Comparison of ENCODE assay signal across 8 cellular contexts in the genomic region with DNA sequence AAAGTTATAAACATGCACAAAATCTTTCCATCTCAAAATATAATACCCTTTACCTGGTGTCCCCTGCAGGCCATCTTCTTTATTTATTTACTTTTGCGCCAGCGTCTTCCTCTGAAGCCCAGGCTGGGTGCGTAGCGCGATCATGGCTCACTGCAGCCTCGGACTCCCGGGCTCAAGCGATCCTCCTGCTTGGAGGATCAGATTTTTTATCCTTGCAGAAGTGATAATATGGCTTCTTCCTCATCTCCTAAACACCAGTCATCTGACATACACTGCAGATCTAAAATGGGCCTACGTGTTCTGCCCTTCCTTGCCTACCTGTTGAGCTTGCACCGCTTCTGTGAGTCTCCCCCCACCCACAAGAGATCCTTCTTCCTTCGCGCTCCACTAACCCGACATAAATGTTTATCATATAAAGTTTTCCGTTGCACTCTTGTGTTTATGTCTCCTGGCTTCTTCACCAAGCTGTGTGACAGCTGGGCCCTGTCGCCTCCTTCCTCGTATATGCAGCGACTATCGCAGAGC. TPM values are rescaled to one million over a fixed set of nuclear protein-coding genes. Genes with fewer than 3 reads are reported as not detected.
DNase-seq lines count a peak whose midpoint lies in the region; ATAC-seq, FAIRE-seq and TF ChIP-seq lines count a peak whose summit lies in the region.

No MANE protein-coding gene starts in this region.

- H3K79me2 ChIP-seq in neural progenitor cell (ENCODE audit: low read depth): peaks cover 44% of the 10 kb centered on the region

- no peak overlapping the region for H3K27ac Mint-ChIP-seq in effector memory CD8-positive, alpha-beta T cell
- no peak overlapping the region for H3K27ac Mint-ChIP-seq in neural progenitor cell

- H3K36me3 ChIP-seq in neural progenitor cell: no peaks in the 10 kb centered on the region

- no peaks in the 10 kb centered on the region for H3K27me3 Mint-ChIP-seq in effector memory CD8-positive, alpha-beta T cell
- H3K27me3 Mint-ChIP-seq in neural progenitor cell (ENCODE audit: insufficient read depth, low read depth): peaks cover 4% of the 10 kb centered on the region

- H3K27me3 ChIP-seq in neural progenitor cell: no peaks in the 10 kb centered on the region

- ATAC-seq in GM19397 (IDR thresholded peaks at IDR 0.05; ENCODE audit: unreplicated experiment): peak; percentile 1
- ATAC-seq in effector memory CD8-positive, alpha-beta T cell (replicated peaks): peak; percentile 1
- no peak for ATAC-seq in esophagus mucosa

- no peak overlapping the region for H3K9ac ChIP-seq in neural progenitor cell

- no peak overlapping the region for H3K4me3 Mint-ChIP-seq in effector memory CD8-positive, alpha-beta T cell
- no peak overlapping the region for H3K4me3 Mint-ChIP-seq in neural progenitor cell

- H3F3A ChIP-seq in neural progenitor cell (ENCODE audit: low read depth): peaks cover 18% of the 10 kb centered on the region

- H3K9me3 Mint-ChIP-seq in effector memory CD8-positive, alpha-beta T cell: no peaks in the 10 kb centered on the region
- no peaks in the 10 kb centered on the region for H3K9me3 Mint-ChIP-seq in neural progenitor cell

- H2AFZ ChIP-seq in neural progenitor cell (replicated peaks): peak overlapping the region; percentile 66

- peak overlapping the region; percentile 77 for H3K4me2 ChIP-seq in neural progenitor cell

- TF ChIP-seq CTCF in AG09309 (IDR thresholded peaks at IDR 0.05; ENCODE audit: control insufficient read depth, insufficient read depth, low read depth, low read length, missing control alignments) (no peak), LNCaP clone FGC (IDR thresholded peaks at IDR 0.05; ENCODE audit: control insufficient read depth, extremely low read depth, insufficient read depth) (no peak), neural progenitor cell (IDR thresholded peaks at IDR 0.05) (no peak)

- H3K4me3 ChIP-seq in AG09309 (ENCODE audit: control insufficient read depth, low read depth, low read length) (peak overlapping the region; percentile 81), LNCaP clone FGC (ENCODE audit: low read depth, low read length) (peak overlapping the region; percentile 69), neural progenitor cell (peak overlapping the region; percentile 78)

- H3K4me1 ChIP-seq in neural progenitor cell: peaks cover 25% of the 10 kb centered on the region

- FAIRE-seq in HTR-8/SVneo (lab: Jason Lieb, UNC): no peak

- H3K36me3 Mint-ChIP-seq in effector memory CD8-positive, alpha-beta T cell (ENCODE audit: insufficient read depth): peaks cover 11% of the 10 kb centered on the region
- peaks cover 8% of the 10 kb centered on the region for H3K36me3 Mint-ChIP-seq in neural progenitor cell

- peaks cover 35% of the 10 kb centered on the region for H4K20me1 ChIP-seq in neural progenitor cell (ENCODE audit: low read depth)

- H3K4me1 Mint-ChIP-seq in effector memory CD8-positive, alpha-beta T cell (ENCODE audit: low read depth in 2 of 2): peaks cover 16 to 18% of the 10 kb centered on the region in 2 donors
- H3K4me1 Mint-ChIP-seq in neural progenitor cell: peaks cover 30% of the 10 kb centered on the region

- DNase-seq in AG09309 (ENCODE audit: low read depth) (no peak), LNCaP clone FGC (ENCODE audit: low read depth) (no peak), neural progenitor cell (ENCODE audit: low spot score) (no peak), HTR-8/SVneo (ENCODE audit: insufficient read length, low spot score) (no peak), KG1 (lab: John Stamatoyannopoulos, UW) (no peak)
- DNase-seq in effector memory CD8-positive, alpha-beta T cell: no peak

- H3K27ac ChIP-seq in neural progenitor cell: no peak overlapping the region

- no peaks in the 10 kb centered on the region for H3K9me3 ChIP-seq in neural progenitor cell (ENCODE audit: low read depth)

RNA-seq across cellular contexts. Expression of a gene that starts 0.5 kb away (rescaled TPM):
- 751 and 1,104 TPM in 2 replicates for total RNA-seq in neural progenitor cell (ENCODE audit: low replicate concordance)
- total RNA-seq in esophagus mucosa: 156 TPM

RNA-seq across cellular contexts. Expression of a gene that starts 32.8 kb away (rescaled TPM):
- total RNA-seq in neural progenitor cell (ENCODE audit: low replicate concordance): 4.3 and 5.7 TPM in 2 replicates
- 89.7 TPM for total RNA-seq in esophagus mucosa

Comparison
In these comparisons a context has a peak if more than half of its experiments do, and no peak if none do; other contexts are left out.
1. RNA of a gene that starts 32.8 kb away (total RNA-seq): 89.7 TPM in esophagus mucosa (single experiment); 4.3 to 5.7 TPM in neural progenitor cell; every median in the first group is over 10 times any median in the second.
2. Peak in every context shown above with its lines, with median percentiles within 50 percentile points of each other: H3K4me3 ChIP-seq.